ENCODE assay signal across 28 cellular contexts in the genomic region with DNA sequence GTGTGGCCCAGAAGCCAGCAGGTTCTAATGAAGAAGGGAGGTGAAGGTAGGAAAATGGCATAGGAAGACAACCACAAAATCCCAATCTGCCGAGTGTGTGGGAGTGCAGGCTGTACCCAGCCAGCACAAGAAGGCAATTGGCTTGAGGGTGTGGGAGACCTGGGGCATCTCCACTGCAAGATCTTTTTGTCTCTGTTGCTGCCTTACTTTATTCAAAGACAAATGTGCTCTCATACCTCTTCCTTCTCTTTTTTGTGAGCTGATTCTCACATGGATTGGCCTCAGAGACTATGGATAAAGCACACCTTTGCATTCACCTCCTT.
"Had no signal": no experiment of that assay in that cellular context is flagged by ENCODE, and none has a peak within 500 bp of the region (broad histone marks: within the 10 kb centered on the region; RNA-seq: fewer than 3 reads in every experiment).

No MANE protein-coding gene starts in this region.

- DNase-seq: activated CD4-positive, alpha-beta memory T cell treated with anti-CD3 and anti-CD28 coated beads, Interleukin-2, amount 10 ng/mL, durations not matched to agents 7 days and 5 days; activated CD4-positive, alpha-beta T cell treated with anti-CD3 and anti-CD28 coated beads for 1 hour; activated CD4-positive, alpha-beta T cell treated with anti-CD3 and anti-CD28 coated beads, Interleukin-2, amount 10 ng/mL, durations not matched to agents 7 days and 5 days; activated CD8-positive, alpha-beta memory T cell treated with anti-CD3 and anti-CD28 coated beads, Interleukin-2, amount 50 U/mL, for 48 hours; activated gamma-delta T cell treated with Interleukin-2 at 50 U/mL for 16 hours; activated naive CD4-positive, alpha-beta T cell treated with anti-CD3 and anti-CD28 coated beads, Interleukin-2, amount 50 U/mL, for 16 hours; activated T-cell treated with anti-CD3 and anti-CD28 coated beads, Interleukin-2, amount 50 U/mL, for 24 hours; amniotic stem cell; colonic mucosa; effector memory CD4-positive, alpha-beta T cell; erythroblast; gastrocnemius medialis; left colon; mammary epithelial cell; naive B cell; nephron progenitor cell; ovary; right lobe of liver; stimulated activated CD4-positive, alpha-beta T cell treated with anti-CD3 and anti-CD28 coated beads, Interleukin-2, amount 100 ng/mL, for 48 hours; stimulated activated naive CD4-positive, alpha-beta T cell treated with Interleukin-2 at 50 U/mL for 16 hours; uterus had no signal

- H3K27me3 ChIP-seq: colonic mucosa, gastrocnemius medialis, ovary, right lobe of liver, uterus had no signal

- H3K9me3 Mint-ChIP-seq: activated CD4-positive, alpha-beta memory T cell treated with anti-CD3 and anti-CD28 coated beads, Interleukin-2, amount 10 ng/mL, durations not matched to agents 7 days and 5 days; activated CD4-positive, alpha-beta T cell treated with anti-CD3 and anti-CD28 coated beads, Interleukin-2, amount 10 ng/mL, durations not matched to agents 7 days and 5 days; activated T-cell treated with anti-CD3 and anti-CD28 coated beads, Interleukin-2, amount 50 U/mL, for 24 hours; activated T-helper 17 cell treated with anti-CD3 and anti-CD28 coated beads, Interleukin-2, amount 50 U/mL, for 72 hours; central memory CD8-positive, alpha-beta T cell; mesothelial cell of epicardium; nephron progenitor cell; type B pancreatic cell had no signal

- ATAC-seq: activated T-helper 17 cell treated with anti-CD3 and anti-CD28 coated beads, Interleukin-2, amount 50 U/mL, for 72 hours; gastrocnemius medialis; left colon; right lobe of liver had no signal

- H3K4me1 ChIP-seq: breast epithelium, colonic mucosa, gastrocnemius medialis, right lobe of liver, uterus had no signal

- H3K4me3 ChIP-seq: breast epithelium, colonic mucosa, gastrocnemius medialis, ovary, right lobe of liver, thoracic aorta, uterus had no signal

- H3K27ac ChIP-seq: breast epithelium, colonic mucosa, gastrocnemius medialis, ovary, right lobe of liver, thoracic aorta, uterus had no signal

- H3K36me3 Mint-ChIP-seq: mesothelial cell of epicardium, naive B cell, type B pancreatic cell had no signal

- H3K27me3 Mint-ChIP-seq: activated CD4-positive, alpha-beta memory T cell treated with anti-CD3 and anti-CD28 coated beads, Interleukin-2, amount 10 ng/mL, durations not matched to agents 7 days and 5 days; activated CD4-positive, alpha-beta T cell treated with anti-CD3 and anti-CD28 coated beads, Interleukin-2, amount 10 ng/mL, durations not matched to agents 7 days and 5 days had no signal

- H3K27ac Mint-ChIP-seq: activated CD4-positive, alpha-beta memory T cell treated with anti-CD3 and anti-CD28 coated beads, Interleukin-2, amount 10 ng/mL, durations not matched to agents 7 days and 5 days; activated CD4-positive, alpha-beta T cell treated with anti-CD3 and anti-CD28 coated beads, Interleukin-2, amount 10 ng/mL, durations not matched to agents 7 days and 5 days; activated T-cell treated with anti-CD3 and anti-CD28 coated beads, Interleukin-2, amount 50 U/mL, for 24 hours; activated T-helper 17 cell treated with anti-CD3 and anti-CD28 coated beads, Interleukin-2, amount 50 U/mL, for 72 hours; mesothelial cell of epicardium; naive B cell; nephron progenitor cell; progenitor cell of endocrine pancreas; type B pancreatic cell had no signal

- H3K36me3 ChIP-seq: breast epithelium, colonic mucosa, gastrocnemius medialis, ovary, right lobe of liver, thoracic aorta, uterus had no signal

- H3K4me3 Mint-ChIP-seq: activated CD4-positive, alpha-beta memory T cell treated with anti-CD3 and anti-CD28 coated beads, Interleukin-2, amount 10 ng/mL, durations not matched to agents 7 days and 5 days; activated CD4-positive, alpha-beta T cell treated with anti-CD3 and anti-CD28 coated beads, Interleukin-2, amount 10 ng/mL, durations not matched to agents 7 days and 5 days; activated T-cell treated with anti-CD3 and anti-CD28 coated beads, Interleukin-2, amount 50 U/mL, for 24 hours; activated T-helper 17 cell treated with anti-CD3 and anti-CD28 coated beads, Interleukin-2, amount 50 U/mL, for 72 hours; central memory CD8-positive, alpha-beta T cell; mesothelial cell of epicardium; naive B cell; nephron progenitor cell; type B pancreatic cell had no signal

- H3K4me1 Mint-ChIP-seq: activated CD4-positive, alpha-beta memory T cell treated with anti-CD3 and anti-CD28 coated beads, Interleukin-2, amount 10 ng/mL, durations not matched to agents 7 days and 5 days; activated CD4-positive, alpha-beta T cell treated with anti-CD3 and anti-CD28 coated beads, Interleukin-2, amount 10 ng/mL, durations not matched to agents 7 days and 5 days; activated T-helper 17 cell treated with anti-CD3 and anti-CD28 coated beads, Interleukin-2, amount 50 U/mL, for 72 hours; central memory CD8-positive, alpha-beta T cell; naive B cell had no signal

- H3K9me3 ChIP-seq: breast epithelium, colonic mucosa, gastrocnemius medialis, ovary, right lobe of liver, thoracic aorta, uterus had no signal
